Comparison of ENCODE assay signal across 24 cellular contexts in the genomic region with DNA sequence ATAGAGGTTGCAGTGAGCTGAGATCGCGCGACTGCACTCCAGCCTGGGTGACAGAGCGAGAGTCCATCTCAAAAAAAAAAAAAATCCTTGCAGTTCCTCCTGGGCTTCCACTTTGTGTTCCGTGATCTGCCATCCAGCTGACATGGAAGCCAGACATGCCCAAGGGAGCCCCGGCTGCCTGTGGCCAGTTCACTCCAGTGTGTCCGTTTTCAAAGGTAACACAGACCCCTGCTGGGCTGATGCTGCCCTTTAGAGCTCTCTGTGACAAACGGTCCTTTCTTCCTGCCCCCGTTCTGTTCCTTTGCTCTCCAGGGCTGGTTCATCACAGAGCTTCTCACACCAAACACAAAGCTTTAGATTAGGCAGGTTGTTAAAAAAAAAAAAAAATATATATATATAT.
DNase-seq lines count a peak whose midpoint lies in the region; ATAC-seq and TF ChIP-seq lines count a peak whose summit lies in the region.
"Had no signal": no experiment of that assay in that cellular context is flagged by ENCODE, and none has a peak within 500 bp of the region (broad histone marks: within the 10 kb centered on the region; RNA-seq: fewer than 3 reads in every experiment).

No MANE protein-coding gene starts in this region.

- TF ChIP-seq CTCF in BE2C (IDR thresholded peaks at IDR 0.05; ENCODE audit: low read depth, low read length): peak; percentile 23; the same call in 1 of the 2 replicates
- 0 out of 2 replicates have a peak, but pooled peaks have one; percentile 9 for TF ChIP-seq CTCF in Loucy (conservative IDR thresholded peaks at IDR 0.05; ENCODE audit: low read length)
- no peak for TF ChIP-seq CTCF in WERI-Rb-1 (IDR thresholded peaks at IDR 0.05; ENCODE audit: low read depth, low read length)
- no peak for TF ChIP-seq CTCF in ascending aorta (IDR thresholded peaks at IDR 0.05)

- peak; percentile 43 for DNase-seq in BE2C
- peak; percentile 14 for DNase-seq in WERI-Rb-1
- DNase-seq in left kidney (ENCODE audit: low read depth, low spot score): peak; percentile 72
- no peak for DNase-seq in central memory CD4-positive, alpha-beta T cell
- DNase-seq in ascending aorta (ENCODE audit: low spot score in 2 of 2): no peak
- DNase-seq: activated CD4-positive, alpha-beta memory T cell treated with anti-CD3 and anti-CD28 coated beads, Interleukin-2, amount 10 ng/mL, durations not matched to agents 7 days and 5 days; activated CD4-positive, CD25-positive, alpha-beta regulatory T cell treated with anti-CD3 and anti-CD28 coated beads, Interleukin-2, amount 50 U/mL, for 72 hours; activated CD8-positive, alpha-beta memory T cell treated with anti-CD3 and anti-CD28 coated beads, Interleukin-2, amount 50 U/mL, for 48 hours; anterior cingulate cortex; COR-L47; DND-41; gastrocnemius medialis; H9; hypothalamus; naive thymus-derived CD4-positive, alpha-beta T cell; NCI-H1436; Peyer's patch; SHP77 treated with DMSO at 0.1 percent for 48 hours; T-helper 1 cell; tibial artery had no signal

- H3K9me3 ChIP-seq in BE2C (no peaks in the 10 kb centered on the region), Loucy (ENCODE audit: insufficient read depth, low read depth, low read length) (no peaks in the 10 kb centered on the region), WERI-Rb-1 (ENCODE audit: severe bottlenecking) (no peaks in the 10 kb centered on the region), ascending aorta (no peaks in the 10 kb centered on the region)
- H3K9me3 ChIP-seq: gastrocnemius medialis, Peyer's patch, tibial artery had no signal

- no peak overlapping the region for H3K9ac ChIP-seq in Loucy (ENCODE audit: low read depth, low read length, poor library complexity, severe bottlenecking)

- intact Hi-C loops in ascending aorta (cut with DNase I): no loop called here

- no peaks in the 10 kb centered on the region for H4K20me1 ChIP-seq in Loucy (ENCODE audit: insufficient read depth, low read length, poor library complexity, severe bottlenecking)

- no peak overlapping the region for H3K4me3 ChIP-seq in BE2C (ENCODE audit: low read depth, low read length)
- H3K4me3 ChIP-seq in Loucy (ENCODE audit: low read length, poor library complexity, severe bottlenecking): no peak overlapping the region
- H3K4me3 ChIP-seq in WERI-Rb-1 (ENCODE audit: low read depth, low read length): no peak overlapping the region
- no peak overlapping the region for H3K4me3 ChIP-seq in ascending aorta
- H3K4me3 ChIP-seq: gastrocnemius medialis, Peyer's patch, skin epidermis, tibial artery had no signal

- H3K79me2 ChIP-seq in Loucy (ENCODE audit: insufficient read depth, low read length): no peaks in the 10 kb centered on the region

- H3K36me3 ChIP-seq in BE2C (no peaks in the 10 kb centered on the region), Loucy (ENCODE audit: insufficient read depth, low read length) (no peaks in the 10 kb centered on the region), WERI-Rb-1 (no peaks in the 10 kb centered on the region), ascending aorta (no peaks in the 10 kb centered on the region)
- H3K36me3 ChIP-seq: gastrocnemius medialis, Peyer's patch, tibial artery had no signal

- H3F3A ChIP-seq in Loucy (ENCODE audit: low read depth): no peaks in the 10 kb centered on the region

- H2AFZ ChIP-seq in Loucy (ENCODE audit: low read length): no peak overlapping the region

- no peak overlapping the region for H3K4me2 ChIP-seq in Loucy (ENCODE audit: low read depth, low read length, poor library complexity, severe bottlenecking)

- H3K9me2 ChIP-seq in Loucy (replicated peaks; ENCODE audit: low read depth, low read length): no peaks in the 10 kb centered on the region

- no peak overlapping the region for H3K27ac ChIP-seq in WERI-Rb-1
- no peak overlapping the region for H3K27ac ChIP-seq in ascending aorta
- H3K27ac ChIP-seq: gastrocnemius medialis, Peyer's patch, skin epidermis, tibial artery had no signal

- H3K27me3 ChIP-seq in BE2C: no peaks in the 10 kb centered on the region
- no peaks in the 10 kb centered on the region for H3K27me3 ChIP-seq in Loucy (ENCODE audit: insufficient read depth, low read length, poor library complexity, severe bottlenecking)
- H3K27me3 ChIP-seq in WERI-Rb-1 (ENCODE audit: insufficient read depth, low read depth, severe bottlenecking): no peaks in the 10 kb centered on the region
- no peaks in the 10 kb centered on the region for H3K27me3 ChIP-seq in ascending aorta
- H3K27me3 ChIP-seq: gastrocnemius medialis, Peyer's patch, tibial artery had no signal

- ATAC-seq in esophagus mucosa: no peak
- ATAC-seq: activated naive CD4-positive, alpha-beta T cell treated with anti-CD3 and anti-CD28 coated beads, Interleukin-2, amount 50 U/mL, for 72 hours; gastrocnemius medialis; naive thymus-derived CD4-positive, alpha-beta T cell had no signal

- H3K4me1 ChIP-seq in BE2C (no peaks in the 10 kb centered on the region), Loucy (ENCODE audit: insufficient read depth, low read length, poor library complexity, severe bottlenecking) (peaks cover 4% of the 10 kb centered on the region), ascending aorta (no peaks in the 10 kb centered on the region)
- H3K4me1 ChIP-seq: gastrocnemius medialis, Peyer's patch had no signal

Comparison
In these comparisons a context has a peak if more than half of its experiments do, and no peak if none do; other contexts are left out.
1. DNase-seq: peak in BE2C (single experiment), WERI-Rb-1 (single experiment) and left kidney (single experiment); none in central memory CD4-positive, alpha-beta T cell (single experiment) and ascending aorta (0 of 2).
2. CTCF ChIP-seq: peak in BE2C (single experiment) and Loucy (single experiment); none in WERI-Rb-1 (single experiment) and ascending aorta (0 of 3).